ENCODE assay signal across 8 cellular contexts in the genomic region with DNA sequence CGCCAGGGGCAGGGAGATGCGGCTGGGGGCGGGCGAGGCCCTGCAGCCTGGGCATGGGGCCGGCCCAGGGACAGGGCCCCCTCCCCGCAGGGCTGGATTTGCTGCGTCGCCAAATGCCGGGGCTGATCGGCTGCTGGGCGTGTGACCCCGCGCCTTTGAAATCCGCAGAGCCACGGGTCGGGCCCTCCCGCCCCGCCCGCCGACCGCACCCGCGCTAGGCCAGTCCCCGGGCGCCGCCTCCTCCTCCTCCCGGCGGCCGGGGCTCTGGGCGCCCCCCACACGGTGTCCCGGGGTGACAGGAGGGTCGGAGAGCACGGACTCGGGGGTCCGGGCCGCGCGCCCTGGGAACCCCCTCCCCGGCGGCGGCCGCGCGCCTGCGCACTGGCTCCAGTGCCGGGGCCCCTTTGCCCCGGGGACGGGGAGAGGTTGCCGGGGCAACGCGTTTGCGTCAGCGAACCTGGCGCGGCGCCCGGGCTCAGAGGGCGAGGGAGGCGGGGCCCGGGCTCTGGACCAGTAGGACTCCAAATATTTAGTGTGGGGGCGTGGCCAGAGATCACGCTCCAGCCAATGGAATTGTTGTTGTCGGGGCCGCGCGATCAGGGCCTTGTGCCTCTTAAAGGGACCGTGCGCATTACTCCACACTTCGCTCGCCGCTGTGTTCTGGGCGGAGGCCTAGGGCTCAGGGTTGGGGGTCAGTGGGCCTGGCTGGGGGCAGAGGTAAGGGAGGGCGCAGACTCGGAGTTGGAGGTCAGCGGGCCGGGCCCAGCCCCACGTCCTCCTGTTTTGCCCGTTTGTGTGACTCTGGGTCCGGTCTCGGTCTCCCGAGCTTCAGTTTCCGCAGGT. TPM values are rescaled to one million over a fixed set of nuclear protein-coding genes. Genes with fewer than 3 reads are reported as not detected.
DNase-seq lines count a peak whose midpoint lies in the region; ATAC-seq, FAIRE-seq and TF ChIP-seq lines count a peak whose summit lies in the region.

No MANE protein-coding gene starts in this region.

- peak overlapping the region; percentile 91 for H3K4me3 Mint-ChIP-seq in T-helper 17 cell

- no peaks in the 10 kb centered on the region for H3K36me3 ChIP-seq in right atrium auricular region
- no peaks in the 10 kb centered on the region for H3K36me3 ChIP-seq in psoas muscle (ENCODE audit: insufficient read depth in 1 of 2, low read depth in 1 of 2)

- H3K9me3 ChIP-seq in T-helper 17 cell (ENCODE audit: control insufficient read depth, low read length, poor library complexity, severe bottlenecking) = no peaks in the 10 kb centered on the region
- H3K9me3 ChIP-seq in right atrium auricular region = no peaks in the 10 kb centered on the region
- H3K9me3 ChIP-seq in psoas muscle = no peaks in the 10 kb centered on the region

- 0% methylated on average over 47 to 83 of the region's 83 CpGs for WGBS in psoas muscle, 3 donors

- peak overlapping the region; percentile 99 for H3K27ac Mint-ChIP-seq in T-helper 17 cell

- H3K27me3 ChIP-seq in right atrium auricular region (no peaks in the 10 kb centered on the region), psoas muscle (ENCODE audit: insufficient read depth in 3 of 3, low read length in 2 of 3) (no peaks in the 10 kb centered on the region)

- ATAC-seq in GM18498 (IDR thresholded peaks at IDR 0.05; ENCODE audit: unreplicated experiment) = peak; percentile 77
- peak; percentile 83 for ATAC-seq in HG02885 (IDR thresholded peaks at IDR 0.05; ENCODE audit: poor library complexity, unreplicated experiment)
- ATAC-seq in T-helper 17 cell = peak; percentile 92
- ATAC-seq in psoas muscle = peak; percentile 64 to 75 (median 70)

- H3K4me1 Mint-ChIP-seq in T-helper 17 cell = peaks cover 27% of the 10 kb centered on the region

- no peaks in the 10 kb centered on the region for H3K36me3 Mint-ChIP-seq in T-helper 17 cell (ENCODE audit: low read depth)

- H3K27me3 Mint-ChIP-seq in T-helper 17 cell = no peaks in the 10 kb centered on the region

- TF ChIP-seq CTCF in right atrium auricular region (IDR thresholded peaks at IDR 0.05) (no peak), psoas muscle (IDR thresholded peaks at IDR 0.05) (no peak)

- peak; percentile 9 for FAIRE-seq in urothelium cell line (lab: Jason Lieb, UNC)

- H3K4me3 ChIP-seq in right atrium auricular region (peak overlapping the region; percentile 56 to 64), psoas muscle (peak overlapping the region; percentile 79)

- intact Hi-C loops in psoas muscle (cut with DNase I) = no loop called here

- DNase-seq in NCI-H1694 treated with DMSO at 0.1 percent for 48 hours (lab: John Stamatoyannopoulos, UW) (peak; percentile 93), T-helper 17 cell (peak; percentile 100), right atrium auricular region (ENCODE audit: low spot score) (peak; percentile 100), psoas muscle (peak; percentile 99), urothelium cell line (ENCODE audit: low spot score) (peak; percentile 96)

- H3K27ac ChIP-seq in angular gyrus (ENCODE audit: low read depth, low read length) = peak overlapping the region; percentile 99
- H3K27ac ChIP-seq in right atrium auricular region = peak overlapping the region; percentile 99
- peak overlapping the region; percentile 97 for H3K27ac ChIP-seq in psoas muscle

- H3K4me1 ChIP-seq in right atrium auricular region (peaks cover 0 to 67% of the 10 kb centered on the region in 2 donors), psoas muscle (peaks cover 55% of the 10 kb centered on the region)

RNA-seq across cellular contexts. Expression of gene MKNK2, which starts 10.3 kb away (rescaled TPM):
- total RNA-seq in T-helper 17 cell (100 to 1,000 TPM; 256 to 288 TPM), right atrium auricular region (100 to 1,000 TPM in 1 of 2 donors, 10 to 100 TPM in 1; 90.3 to 107 TPM), psoas muscle (1,000 to 10,000 TPM in 2 of 4 donors, 100 to 1,000 TPM in 2; 793 to 2,795 (median 946) TPM)
- 1,000 to 10,000 TPM in 2 of 3 donors, 100 to 1,000 TPM in 1; 888 to 1,268 (median 1,190) TPM for polyA plus RNA-seq in psoas muscle

RNA-seq across cellular contexts. Expression of gene MOB3A, which starts 34.8 kb away (rescaled TPM):
- total RNA-seq in T-helper 17 cell = 100 to 1,000 TPM; 108 to 162 TPM
- total RNA-seq in right atrium auricular region = 10 to 100 TPM; 19.7 to 29.4 TPM
- 10 to 100 TPM in 3 of 4 donors, 1 to 10 TPM in 1; 9.9 to 19.8 (median 17.2) TPM for total RNA-seq in psoas muscle
- polyA plus RNA-seq in psoas muscle = 10 to 100 TPM in 2 of 3 donors, 1 to 10 TPM in 1; 8.3 to 13.5 (median 11.3) TPM

RNA-seq across cellular contexts. Expression of gene IZUMO4, which starts 35.4 kb away (rescaled TPM):
- 10 to 100 TPM; 12.3 to 19.8 TPM for total RNA-seq in T-helper 17 cell
- 1 to 10 TPM in 1 of 2 donors, under 1 TPM in 1; 0.67 to 1.4 TPM for total RNA-seq in right atrium auricular region
- 1 to 10 TPM in 3 of 4 donors, under 1 TPM in 1; 0.89 to 2.8 (median 1.4) TPM for total RNA-seq in psoas muscle
- polyA plus RNA-seq in psoas muscle = 1 to 10 TPM in 2 of 3 donors, under 1 TPM in 1; 0.69 to 3.0 (median 2.0) TPM

RNA-seq across cellular contexts. Expression of gene BTBD2, which starts 45.8 kb away (rescaled TPM):
- total RNA-seq in T-helper 17 cell (10 to 100 TPM; 53.4 to 64.6 TPM), right atrium auricular region (10 to 100 TPM; 54.8 to 55.9 TPM), psoas muscle (10 to 100 TPM; 56.3 to 68.4 (median 61.9) TPM)
- 10 to 100 TPM; 30.1 to 49.0 (median 36.6) TPM for polyA plus RNA-seq in psoas muscle

Comparison
In these comparisons a context has a peak if more than half of its experiments do, and no peak if none do; other contexts are left out.
1. Peak in every context shown above with its lines: DNase-seq, ATAC-seq, H3K4me3 ChIP-seq and H3K27ac ChIP-seq.